1 cellular context compared by ENCODE assay signal in genomic region chr3:87855211-87855610, GRCh38.
TF ChIP-seq lines count a peak whose summit lies in the region.

No MANE protein-coding gene starts in this region.

TF ChIP-seq in A549, 52 proteins besides CTCF, POLR2A, EP300 and RAD21:
- TF ChIP-seq USF2 (IDR thresholded peaks at IDR 0.05), result no peak
- TF ChIP-seq JUN (IDR thresholded peaks at IDR 0.05), result no peak
- TF ChIP-seq MYC (IDR thresholded peaks at IDR 0.05; ENCODE audit: borderline replicate concordance, low read length), result no peak
- no peak for TF ChIP-seq BHLHE40 (IDR thresholded peaks at IDR 0.05; ENCODE audit: low read depth, low read length)
TF ChIP-seq in A549: peak in this region for 0.
